In the genomic region with DNA sequence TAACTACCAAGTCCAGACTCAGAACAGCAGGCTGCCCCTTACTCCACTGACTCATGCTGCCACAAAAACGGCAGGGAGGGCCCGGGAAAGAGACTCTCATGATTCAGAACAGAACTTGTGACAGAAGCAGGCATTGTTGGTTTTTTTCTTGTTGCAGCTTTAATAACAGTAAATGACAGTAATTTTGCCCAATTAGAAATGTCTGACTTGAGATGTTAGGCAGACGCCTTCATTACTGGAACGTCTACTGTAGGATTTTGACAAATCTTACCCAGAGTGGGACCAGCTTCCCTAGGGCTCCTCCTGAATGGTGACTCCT, we compare ENCODE assay signal across 13 cellular contexts.
DNase-seq lines count a peak whose midpoint lies in the region; TF ChIP-seq lines count a peak whose summit lies in the region.
"Had no signal": no experiment of that assay in that cellular context is flagged by ENCODE, and none has a peak within 500 bp of the region (broad histone marks: within the 10 kb centered on the region; RNA-seq: fewer than 3 reads in every experiment).

No MANE protein-coding gene starts in this region.

- H3K4me3 Mint-ChIP-seq in HFFc6 = peak overlapping the region; percentile 49
- H3K4me3 Mint-ChIP-seq: dendritic cell treated with granulocyte-macrophage colony-stimulating factor and Interleukin-4, amounts not matched to agents 40 ng/mL and 50 ng/mL, for 4 days had no signal

- no peak overlapping the region for H3K4me3 ChIP-seq in hepatocyte
- H3K4me3 ChIP-seq in thymus (ENCODE audit: low read length) = no peak overlapping the region
- H3K4me3 ChIP-seq: lower lobe of right lung, upper lobe of left lung had no signal

- 31% methylated on average over 4 of the region's 4 CpGs for WGBS in hepatocyte (ENCODE audit: low lambda C conversion rate, missing lambda C conversion rate)
- WGBS in thymus = 76% methylated on average over 4 of the region's 4 CpGs

- H3K4me1 ChIP-seq in hepatocyte (ENCODE audit: insufficient read depth) (peaks cover 6% of the 10 kb centered on the region), thymus (ENCODE audit: control insufficient read depth, insufficient read depth, low read length) (no peaks in the 10 kb centered on the region)
- H3K4me1 ChIP-seq: lower lobe of right lung, upper lobe of left lung had no signal

- no peak overlapping the region for H2AFZ ChIP-seq in hepatocyte

- H3K4me1 Mint-ChIP-seq in HFFc6 (ENCODE audit: low read depth) = peaks cover 40% of the 10 kb centered on the region

- H3K9me3 Mint-ChIP-seq in HFFc6 = no peaks in the 10 kb centered on the region

- no peaks in the 10 kb centered on the region for H3K27me3 ChIP-seq in hepatocyte
- no peaks in the 10 kb centered on the region for H3K27me3 ChIP-seq in thymus (ENCODE audit: control insufficient read depth, insufficient read depth)
- H3K27me3 ChIP-seq: upper lobe of left lung had no signal

- DNase-seq in HFFc6 (peak; percentile 94), amniotic stem cell (lab: John Stamatoyannopoulos, UW) (peak; percentile 69), hepatocyte (ENCODE audit: low spot score) (peak; percentile 76), NCI-H1417 treated with DMSO at 0.1 percent for 48 hours (lab: John Stamatoyannopoulos, UW) (no peak), germinal center (ENCODE audit: low spot score) (no peak)
- DNase-seq in activated naive CD4-positive, alpha-beta T cell treated with anti-CD3 and anti-CD28 coated beads, Interleukin-2, amount 50 U/mL, for 16 hours = no peak
- no peak for DNase-seq in stimulated activated naive CD4-positive, alpha-beta T cell (lab: John Stamatoyannopoulos, UW)
- DNase-seq: OCI-M1 had no signal

- H3K79me2 ChIP-seq in hepatocyte = no peaks in the 10 kb centered on the region

- H3K9me3 ChIP-seq in hepatocyte (ENCODE audit: low read depth) (no peaks in the 10 kb centered on the region), thymus (ENCODE audit: control insufficient read depth) (no peaks in the 10 kb centered on the region)
- H3K9me3 ChIP-seq: lower lobe of right lung, upper lobe of left lung had no signal

- H3K4me2 ChIP-seq in hepatocyte = peak overlapping the region; percentile 48
- H3K4me2 ChIP-seq: KMS-11 had no signal

- no peaks in the 10 kb centered on the region for H4K20me1 ChIP-seq in hepatocyte (ENCODE audit: insufficient read depth, poor library complexity, severe bottlenecking)

- no peaks in the 10 kb centered on the region for H3K36me3 ChIP-seq in hepatocyte (replicated peaks; ENCODE audit: insufficient read depth, low read depth)
- H3K36me3 ChIP-seq in thymus (ENCODE audit: control insufficient read depth, insufficient read depth) = no peaks in the 10 kb centered on the region
- H3K36me3 ChIP-seq: lower lobe of right lung, upper lobe of left lung had no signal

- peak overlapping the region; percentile 81 for H3K27ac ChIP-seq in hepatocyte
- peak overlapping the region; percentile 73 for H3K27ac ChIP-seq in thymus (ENCODE audit: low read depth)
- H3K27ac ChIP-seq: KMS-11, lower lobe of right lung, upper lobe of left lung had no signal

- H3K36me3 Mint-ChIP-seq in HFFc6 (ENCODE audit: low read depth) = 0 out of 2 replicates have a peak, but pooled peaks cover 2% of the 10 kb centered on the region

- H3K9me2 ChIP-seq in hepatocyte (replicated peaks; ENCODE audit: insufficient read depth) = no peaks in the 10 kb centered on the region

- H3K27ac Mint-ChIP-seq in HFFc6 = peak overlapping the region; percentile 74
- H3K27ac Mint-ChIP-seq: dendritic cell treated with granulocyte-macrophage colony-stimulating factor and Interleukin-4, amounts not matched to agents 40 ng/mL and 50 ng/mL, for 4 days had no signal

- no peak for TF ChIP-seq CTCF in HFFc6 (IDR thresholded peaks at IDR 0.05)
- no peak for TF ChIP-seq CTCF in hepatocyte (IDR thresholded peaks at IDR 0.05; ENCODE audit: poor library complexity)

- H3K27me3 Mint-ChIP-seq in HFFc6 (ENCODE audit: insufficient read depth) = peaks cover 2% of the 10 kb centered on the region; the same call in 1 of the 2 replicates
- H3K27me3 Mint-ChIP-seq: dendritic cell treated with granulocyte-macrophage colony-stimulating factor and Interleukin-4, amounts not matched to agents 40 ng/mL and 50 ng/mL, for 4 days had no signal

Comparison
In these comparisons a context has a peak if more than half of its experiments do, and no peak if none do; other contexts are left out.
1. DNase-seq: peak in HFFc6 (single experiment), amniotic stem cell (single experiment) and hepatocyte (single experiment); none in activated naive CD4-positive, alpha-beta T cell treated with anti-CD3 and anti-CD28 coated beads, Interleukin-2, amount 50 U/mL, for 16 hours (single experiment), NCI-H1417 treated with DMSO at 0.1 percent for 48 hours (single experiment), stimulated activated naive CD4-positive, alpha-beta T cell (0 of 6) and germinal center (single experiment).